Comparison of ENCODE assay signal across 29 cellular contexts in genomic region chr22:19802001-19802880, GRCh38. TPM values are rescaled to one million over a fixed set of nuclear protein-coding genes. Genes with fewer than 3 reads are reported as not detected.
DNase-seq lines count a peak whose midpoint lies in the region; ATAC-seq and TF ChIP-seq lines count a peak whose summit lies in the region.
"Had no signal": no experiment of that assay in that cellular context is flagged by ENCODE, and none has a peak within 500 bp of the region (broad histone marks: within the 10 kb centered on the region; RNA-seq: fewer than 3 reads in every experiment).

No MANE protein-coding gene starts in this region.

- H3K9me3 Mint-ChIP-seq in activated naive CD4-positive, alpha-beta T cell treated with anti-CD3 and anti-CD28 coated beads, Interleukin-2, amount 10 ng/mL, durations not matched to agents 7 days and 5 days = no peaks in the 10 kb centered on the region
- H3K9me3 Mint-ChIP-seq in activated naive CD4-positive, alpha-beta T cell treated with anti-CD3 and anti-CD28 coated beads, Interleukin-2, amount 50 U/mL, for 72 hours = no peaks in the 10 kb centered on the region
- no peaks in the 10 kb centered on the region for H3K9me3 Mint-ChIP-seq in progenitor cell of endocrine pancreas (ENCODE audit: low read depth)
- no peaks in the 10 kb centered on the region for H3K9me3 Mint-ChIP-seq in WTC11
- H3K9me3 Mint-ChIP-seq: activated CD8-positive, alpha-beta T cell treated with anti-CD3 and anti-CD28 coated beads for 36 hours; activated naive CD4-positive, alpha-beta T cell treated with anti-CD3 and anti-CD28 coated beads, Interleukin-2, amount 50 U/mL, for 24 hours; HFFc6; immature natural killer cell; mesothelial cell of epicardium; stimulated activated naive B cell treated with anti-CD40 and anti-IgM and Interleukin-4, amounts not matched to agents 10 μg/mL and 1 μg/mL and 100 μg/mL, for 72 hours; T-helper 2 cell treated with Interferon-gamma antibody and Interleukin-4, amounts not matched to agents 5 μg/mL and 100 μg/mL, for 36 hours had no signal

- TF ChIP-seq CTCF in progenitor cell of endocrine pancreas (IDR thresholded peaks at IDR 0.05; ENCODE audit: unreplicated experiment) = no peak
- TF ChIP-seq CTCF in WTC11 (IDR thresholded peaks at IDR 0.05) = no peak

- no peaks in the 10 kb centered on the region for H3K4me1 Mint-ChIP-seq in activated naive CD4-positive, alpha-beta T cell treated with anti-CD3 and anti-CD28 coated beads, Interleukin-2, amount 10 ng/mL, durations not matched to agents 7 days and 5 days
- H3K4me1 Mint-ChIP-seq in T-helper 17 cell (peaks cover 5% of the 10 kb centered on the region), progenitor cell of endocrine pancreas (ENCODE audit: low read depth) (no peaks in the 10 kb centered on the region), WTC11 (no peaks in the 10 kb centered on the region)
- H3K4me1 Mint-ChIP-seq: activated CD4-positive, alpha-beta T cell treated with anti-CD3 and anti-CD28 coated beads for 36 hours; activated naive CD4-positive, alpha-beta T cell treated with anti-CD3 and anti-CD28 coated beads, Interleukin-2, amount 50 U/mL, for 24 hours; immature natural killer cell; stimulated activated naive B cell treated with anti-CD40 and anti-IgM and Interleukin-4, amounts not matched to agents 10 μg/mL and 1 μg/mL and 100 μg/mL, for 72 hours had no signal

- POLR2A ChIA-PET in WTC11 (lab: Charles Lee) = interaction anchor here (0.6 kb wide), 1 partner anchor 52 kb away, joined by 3 read pairs; no protein-coding TSS in a partner anchor

- no peaks in the 10 kb centered on the region for H3K9me3 ChIP-seq in T-helper 17 cell (ENCODE audit: control insufficient read depth, low read length, poor library complexity, severe bottlenecking)
- H3K9me3 ChIP-seq: gastroesophageal sphincter, left lung, suprapubic skin had no signal

- no peak overlapping the region for H3K4me3 Mint-ChIP-seq in activated naive CD4-positive, alpha-beta T cell treated with anti-CD3 and anti-CD28 coated beads, Interleukin-2, amount 10 ng/mL, durations not matched to agents 7 days and 5 days
- H3K4me3 Mint-ChIP-seq in T-helper 17 cell (no peak overlapping the region), progenitor cell of endocrine pancreas (ENCODE audit: low read depth) (no peak overlapping the region), WTC11 (no peak overlapping the region)
- H3K4me3 Mint-ChIP-seq: activated CD4-positive, alpha-beta T cell treated with anti-CD3 and anti-CD28 coated beads for 36 hours; activated CD8-positive, alpha-beta T cell treated with anti-CD3 and anti-CD28 coated beads for 36 hours; activated naive CD4-positive, alpha-beta T cell treated with anti-CD3 and anti-CD28 coated beads, Interleukin-2, amount 50 U/mL, for 24 hours; HFFc6; immature natural killer cell; mesothelial cell of epicardium; stimulated activated naive B cell treated with anti-CD40 and anti-IgM and Interleukin-4, amounts not matched to agents 10 μg/mL and 1 μg/mL and 100 μg/mL, for 72 hours; T-helper 2 cell treated with Interferon-gamma antibody and Interleukin-4, amounts not matched to agents 5 μg/mL and 100 μg/mL, for 36 hours had no signal

- no peak overlapping the region for H3K27ac Mint-ChIP-seq in activated naive CD4-positive, alpha-beta T cell treated with anti-CD3 and anti-CD28 coated beads, Interleukin-2, amount 10 ng/mL, durations not matched to agents 7 days and 5 days
- H3K27ac Mint-ChIP-seq in activated naive CD4-positive, alpha-beta T cell treated with anti-CD3 and anti-CD28 coated beads, Interleukin-2, amount 50 U/mL, for 72 hours = peak overlapping the region in 1 of 2 donors; percentile 50
- H3K27ac Mint-ChIP-seq in T-helper 17 cell = peak overlapping the region; percentile 68
- peak overlapping the region; percentile 4 for H3K27ac Mint-ChIP-seq in progenitor cell of endocrine pancreas
- no peak overlapping the region for H3K27ac Mint-ChIP-seq in WTC11
- H3K27ac Mint-ChIP-seq: activated CD4-positive, alpha-beta T cell treated with anti-CD3 and anti-CD28 coated beads for 36 hours; activated CD8-positive, alpha-beta T cell treated with anti-CD3 and anti-CD28 coated beads for 36 hours; activated naive CD4-positive, alpha-beta T cell treated with anti-CD3 and anti-CD28 coated beads, Interleukin-2, amount 50 U/mL, for 24 hours; HFFc6; mesothelial cell of epicardium; stimulated activated naive B cell treated with anti-CD40 and anti-IgM and Interleukin-4, amounts not matched to agents 10 μg/mL and 1 μg/mL and 100 μg/mL, for 72 hours; T-helper 2 cell treated with Interferon-gamma antibody and Interleukin-4, amounts not matched to agents 5 μg/mL and 100 μg/mL, for 36 hours had no signal

- CTCF ChIA-PET in activated naive CD4-positive, alpha-beta T cell treated with anti-CD3 and anti-CD28 coated beads, Interleukin-2, amount 10 ng/mL, durations not matched to agents 7 days and 5 days (lab: Charles Lee) = interaction anchor here (0.6 kb wide), 1 partner anchor 39 kb away, joined by 3 read pairs; no protein-coding TSS in a partner anchor
- CTCF ChIA-PET in WTC11 (lab: Charles Lee) = interaction anchor here (1.1 to 2.6 kb wide), 6 partner anchors 8 to 110 kb away, joined by 3 to 21 read pairs (median 9); no protein-coding TSS in a partner anchor

- peak; percentile 10 for DNase-seq in activated naive CD4-positive, alpha-beta T cell treated with anti-CD3 and anti-CD28 coated beads, Interleukin-2, amount 10 ng/mL, durations not matched to agents 7 days and 5 days
- DNase-seq in activated naive CD4-positive, alpha-beta T cell treated with anti-CD3 and anti-CD28 coated beads, Interleukin-2, amount 50 U/mL, for 72 hours (ENCODE audit: low spot score in 2 of 2) = no peak
- DNase-seq in T-helper 17 cell = no peak
- DNase-seq in left kidney (ENCODE audit: low read depth, low spot score) = peak; percentile 63
- DNase-seq in progenitor cell of endocrine pancreas (ENCODE audit: low spot score, unreplicated experiment) = no peak
- no peak for DNase-seq in stimulated activated CD4-positive, alpha-beta T cell treated with anti-CD3 and anti-CD28 coated beads, Interleukin-15, amount 100 ng/mL, for 24 hours
- DNase-seq in WTC11 (ENCODE audit: low spot score) = no peak
- DNase-seq: 8988T; activated CD4-positive, alpha-beta T cell treated with anti-CD3 and anti-CD28 coated beads for 36 hours; activated CD8-positive, alpha-beta T cell treated with anti-CD3 and anti-CD28 coated beads for 36 hours; amygdala; Calu3; DMS79; HFFc6; immature natural killer cell; NCI-H1048; NCI-H1694 treated with DMSO at 0.1 percent for 48 hours; nucleus accumbens; RPMI8226; stimulated activated naive B cell treated with anti-CD40 and anti-IgM and Interleukin-4, amounts not matched to agents 10 μg/mL and 1 μg/mL and 100 μg/mL, for 72 hours had no signal

- no peaks in the 10 kb centered on the region for H3K27me3 Mint-ChIP-seq in activated naive CD4-positive, alpha-beta T cell treated with anti-CD3 and anti-CD28 coated beads, Interleukin-2, amount 10 ng/mL, durations not matched to agents 7 days and 5 days
- no peaks in the 10 kb centered on the region for H3K27me3 Mint-ChIP-seq in T-helper 17 cell
- no peaks in the 10 kb centered on the region for H3K27me3 Mint-ChIP-seq in progenitor cell of endocrine pancreas
- no peaks in the 10 kb centered on the region for H3K27me3 Mint-ChIP-seq in WTC11 (ENCODE audit: low read depth)
- H3K27me3 Mint-ChIP-seq: activated CD4-positive, alpha-beta T cell treated with anti-CD3 and anti-CD28 coated beads for 36 hours; activated CD8-positive, alpha-beta T cell treated with anti-CD3 and anti-CD28 coated beads for 36 hours; activated naive CD4-positive, alpha-beta T cell treated with anti-CD3 and anti-CD28 coated beads, Interleukin-2, amount 50 U/mL, for 24 hours; stimulated activated naive B cell treated with anti-CD40 and anti-IgM and Interleukin-4, amounts not matched to agents 10 μg/mL and 1 μg/mL and 100 μg/mL, for 72 hours had no signal

- no peaks in the 10 kb centered on the region for H3K36me3 Mint-ChIP-seq in activated naive CD4-positive, alpha-beta T cell treated with anti-CD3 and anti-CD28 coated beads, Interleukin-2, amount 10 ng/mL, durations not matched to agents 7 days and 5 days
- H3K36me3 Mint-ChIP-seq in activated naive CD4-positive, alpha-beta T cell treated with anti-CD3 and anti-CD28 coated beads, Interleukin-2, amount 50 U/mL, for 72 hours = no peaks in the 10 kb centered on the region
- peaks cover 2% of the 10 kb centered on the region for H3K36me3 Mint-ChIP-seq in T-helper 17 cell (ENCODE audit: low read depth)
- H3K36me3 Mint-ChIP-seq in progenitor cell of endocrine pancreas (ENCODE audit: insufficient read depth) = peaks cover 2% of the 10 kb centered on the region
- no peaks in the 10 kb centered on the region for H3K36me3 Mint-ChIP-seq in WTC11

- no peak for ATAC-seq in activated naive CD4-positive, alpha-beta T cell treated with anti-CD3 and anti-CD28 coated beads, Interleukin-2, amount 50 U/mL, for 72 hours
- ATAC-seq in T-helper 17 cell (no peak), WTC11 (no peak), GM21360 (IDR thresholded peaks at IDR 0.05; ENCODE audit: unreplicated experiment) (no peak)
- ATAC-seq: activated CD4-positive, alpha-beta T cell treated with anti-CD3 and anti-CD28 coated beads for 36 hours; activated CD8-positive, alpha-beta T cell treated with anti-CD3 and anti-CD28 coated beads for 36 hours; gastroesophageal sphincter; left lung; stimulated activated naive B cell treated with anti-CD40 and anti-IgM and Interleukin-4, amounts not matched to agents 10 μg/mL and 1 μg/mL and 100 μg/mL, for 72 hours had no signal

TF ChIP-seq in WTC11, 78 proteins besides CTCF, POLR2A, EP300 and RAD21 (continues in another document):
- no peak for TF ChIP-seq SOX15 (CRISPR knock-in tag; IDR thresholded peaks at IDR 0.05)
- no peak for TF ChIP-seq ZNF317 (CRISPR knock-in tag; IDR thresholded peaks at IDR 0.05; ENCODE audit: borderline replicate concordance, low read depth)

RNA-seq across cellular contexts. Expression of gene TBX1, which starts 41.7 kb away (rescaled TPM):
- total RNA-seq in activated naive CD4-positive, alpha-beta T cell treated with anti-CD3 and anti-CD28 coated beads, Interleukin-2, amount 50 U/mL, for 72 hours = not detected
- total RNA-seq in T-helper 17 cell (not detected), progenitor cell of endocrine pancreas (4.2 and 5.9 TPM in 2 replicates), WTC11 (2021) (7.9 to 12.8 TPM (median 9.3 TPM) in 3 replicates)
- total RNA-seq: activated CD4-positive, alpha-beta T cell treated with anti-CD3 and anti-CD28 coated beads for 36 hours; activated CD8-positive, alpha-beta T cell treated with anti-CD3 and anti-CD28 coated beads for 36 hours; Calu3; fibroblast of lung; HT-29 had no signal

RNA-seq across cellular contexts. Expression of gene GNB1L, which starts 52.4 kb away (rescaled TPM):
- total RNA-seq in activated naive CD4-positive, alpha-beta T cell treated with anti-CD3 and anti-CD28 coated beads, Interleukin-2, amount 50 U/mL, for 72 hours = 10 to 100 TPM in 1 of 2 donors, 1 to 10 TPM in 1; 9.6 to 13.4 TPM
- total RNA-seq in T-helper 17 cell (1 to 10 TPM; 5.0 to 6.2 TPM), progenitor cell of endocrine pancreas (9.0 and 9.9 TPM in 2 replicates), WTC11 (2021) (18.0 to 21.7 TPM (median 19.4 TPM) in 3 replicates)

RNA-seq across cellular contexts. Expression of gene RTL10, which starts 52.4 kb away (rescaled TPM):
- 10 to 100 TPM; 12.1 to 20.1 TPM for total RNA-seq in activated naive CD4-positive, alpha-beta T cell treated with anti-CD3 and anti-CD28 coated beads, Interleukin-2, amount 50 U/mL, for 72 hours
- 10 to 100 TPM; 12.4 to 13.1 TPM for total RNA-seq in T-helper 17 cell
- total RNA-seq in progenitor cell of endocrine pancreas = 27.2 and 27.4 TPM in 2 replicates
- 19.2 to 21.5 TPM (median 20.6 TPM) in 3 replicates for total RNA-seq in WTC11 (2021)

Comparison
In these comparisons a context has a peak if more than half of its experiments do, and no peak if none do; other contexts are left out.
1. DNase-seq: peak in activated naive CD4-positive, alpha-beta T cell treated with anti-CD3 and anti-CD28 coated beads, Interleukin-2, amount 10 ng/mL, durations not matched to agents 7 days and 5 days (single experiment) and left kidney (single experiment); none in activated naive CD4-positive, alpha-beta T cell treated with anti-CD3 and anti-CD28 coated beads, Interleukin-2, amount 50 U/mL, for 72 hours (0 of 2), T-helper 17 cell (0 of 3), progenitor cell of endocrine pancreas (single experiment), stimulated activated CD4-positive, alpha-beta T cell treated with anti-CD3 and anti-CD28 coated beads, Interleukin-15, amount 100 ng/mL, for 24 hours (single experiment) and WTC11 (single experiment).
2. H3K27ac Mint-ChIP-seq: peak in T-helper 17 cell (single experiment) and progenitor cell of endocrine pancreas (single experiment); none in activated naive CD4-positive, alpha-beta T cell treated with anti-CD3 and anti-CD28 coated beads, Interleukin-2, amount 10 ng/mL, durations not matched to agents 7 days and 5 days (single experiment) and WTC11 (single experiment).